Comparison of ENCODE assay signal across 2 cellular contexts in the genomic region with DNA sequence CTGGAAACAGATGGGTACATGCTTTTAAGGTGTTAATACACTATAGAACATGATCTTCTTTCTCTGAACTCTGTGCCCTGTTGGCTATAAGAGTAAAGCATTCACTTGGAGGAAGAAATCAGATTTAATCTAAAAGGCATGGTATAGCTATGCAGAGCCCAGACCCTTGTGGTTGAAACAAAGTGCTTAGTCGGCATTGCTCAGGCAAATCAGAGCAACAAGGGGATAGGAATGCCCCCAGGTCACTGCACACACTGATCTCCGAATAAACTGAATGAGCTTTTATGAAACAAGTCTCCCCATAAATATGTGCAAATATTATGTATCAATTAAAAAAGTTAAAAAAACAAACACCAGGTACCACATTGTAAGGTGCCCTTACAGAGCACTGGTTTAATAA.
TF ChIP-seq lines count a peak whose summit lies in the region.

No MANE protein-coding gene starts in this region.

TF ChIP-seq in HepG2, 621 proteins besides CTCF, POLR2A, EP300 and RAD21:
- TF ChIP-seq MAFK (conservative IDR thresholded peaks at IDR 0.05 in 1 of 2, IDR thresholded peaks at IDR 0.05 in 1 of 2; ENCODE audit: low read length in 2 of 2) (0 out of 4 replicates have a peak, but pooled peaks of 1 of the 2 experiments have one; percentile 25), MAFF (IDR thresholded peaks at IDR 0.05; ENCODE audit: low read depth, low read length) (0 out of 2 replicates have a peak, but pooled peaks have one; percentile 1), ONECUT2 (CRISPR knock-in tag; IDR thresholded peaks at IDR 0.05) (no peak)

TF ChIP-seq in endothelial cell of umbilical vein, 7 proteins besides CTCF, POLR2A, EP300 and RAD21:
- TF ChIP-seq GATA2 (IDR thresholded peaks at IDR 0.05; ENCODE audit: insufficient read depth, insufficient read length, low read depth, low read length) (no peak), JUN (IDR thresholded peaks at IDR 0.05; ENCODE audit: borderline replicate concordance, insufficient read depth, insufficient read length, low read depth) (no peak), MYC (IDR thresholded peaks at IDR 0.05; ENCODE audit: low read depth, low read length) (no peak), FOS (IDR thresholded peaks at IDR 0.05; ENCODE audit: borderline replicate concordance, insufficient read depth, low read length) (no peak), EZH2 (IDR thresholded peaks at IDR 0.05; ENCODE audit: borderline replicate concordance, low read depth, low read length, severe bottlenecking) (no peak), POLR2AphosphoS5 (IDR thresholded peaks at IDR 0.05; ENCODE audit: insufficient read depth, low read depth, low read length) (no peak)
- TF ChIP-seq, protein P1, sequence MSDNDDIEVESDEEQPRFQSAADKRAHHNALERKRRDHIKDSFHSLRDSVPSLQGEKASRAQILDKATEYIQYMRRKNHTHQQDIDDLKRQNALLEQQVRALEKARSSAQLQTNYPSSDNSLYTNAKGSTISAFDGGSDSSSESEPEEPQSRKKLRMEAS (IDR thresholded peaks at IDR 0.05; ENCODE audit: insufficient read depth, insufficient read length), result no peak
